8 cellular contexts compared by ENCODE assay signal in the genomic region with DNA sequence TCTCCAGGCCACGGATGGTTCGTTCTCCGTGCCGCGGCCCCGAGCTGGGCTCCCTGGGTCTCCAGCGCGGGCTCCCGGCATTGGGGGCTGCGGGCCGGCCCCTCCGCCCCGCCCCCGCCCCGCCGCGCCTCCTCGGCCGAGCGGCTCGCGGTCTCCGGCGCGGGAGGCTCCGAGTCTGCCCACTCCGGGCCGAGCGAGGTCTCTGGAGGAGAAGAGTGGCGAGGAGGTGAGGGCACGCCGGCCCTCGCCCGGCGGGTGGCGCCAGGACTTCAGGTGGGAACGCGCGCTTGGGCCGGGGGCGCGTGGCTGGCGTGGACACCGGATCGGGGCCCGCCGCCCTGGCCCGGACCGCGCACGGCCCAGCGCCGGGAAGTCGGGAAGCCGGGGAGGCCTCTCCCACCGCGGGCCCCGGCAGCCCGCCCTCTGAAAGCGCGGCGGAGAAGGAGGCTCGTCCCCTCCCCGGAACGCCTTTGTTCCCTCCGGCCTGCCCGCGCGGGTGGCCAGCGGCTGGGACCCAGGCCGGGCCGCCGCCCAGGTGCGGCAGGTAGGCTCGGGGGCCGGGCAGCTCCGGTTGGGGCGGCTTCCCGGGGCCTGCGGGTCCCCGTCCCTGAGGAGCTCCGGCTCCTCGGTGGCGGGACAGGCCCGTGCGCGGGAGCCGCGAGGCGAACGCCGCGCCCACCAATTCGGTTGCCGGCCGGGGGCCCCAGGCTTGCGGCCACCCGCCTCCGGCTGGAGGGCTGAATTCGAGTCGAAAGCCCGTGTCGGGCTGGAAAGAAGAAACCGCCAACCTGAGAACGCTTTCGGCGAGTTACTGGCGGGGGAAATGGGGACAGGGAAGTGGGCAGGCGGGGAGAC. TPM values are rescaled to one million over a fixed set of nuclear protein-coding genes. Genes with fewer than 3 reads are reported as not detected.
DNase-seq lines count a peak whose midpoint lies in the region; ATAC-seq, FAIRE-seq and TF ChIP-seq lines count a peak whose summit lies in the region.

No MANE protein-coding gene starts in this region.

- peaks cover 0 to 13% (median 3%) of the 10 kb centered on the region in 4 donors for H3K4me1 Mint-ChIP-seq in CD4-positive, CD25-positive, alpha-beta regulatory T cell
- H3K4me1 Mint-ChIP-seq in HFFc6 (ENCODE audit: low read depth), result no peaks in the 10 kb centered on the region
- peaks cover 22% of the 10 kb centered on the region for H3K4me1 Mint-ChIP-seq in WTC11
- H3K4me1 Mint-ChIP-seq in type B pancreatic cell (ENCODE audit: unreplicated experiment), result peaks cover 28% of the 10 kb centered on the region

- H3K9me3 ChIP-seq in CD4-positive, CD25-positive, alpha-beta regulatory T cell (ENCODE audit: control insufficient read depth in 2 of 2, low read length in 2 of 2), result no peaks in the 10 kb centered on the region
- H3K9me3 ChIP-seq in endothelial cell of umbilical vein (replicated peaks; ENCODE audit: control insufficient read depth, insufficient read depth, low read length) (no peaks in the 10 kb centered on the region), mucosa of descending colon (no peaks in the 10 kb centered on the region)

- no peaks in the 10 kb centered on the region for H3K36me3 Mint-ChIP-seq in CD4-positive, CD25-positive, alpha-beta regulatory T cell
- H3K36me3 Mint-ChIP-seq in HFFc6 (ENCODE audit: low read depth) (peaks cover 7% of the 10 kb centered on the region; the same call in 1 of the 2 replicates), WTC11 (no peaks in the 10 kb centered on the region), type B pancreatic cell (peaks cover 19% of the 10 kb centered on the region)

- H3K4me2 ChIP-seq in endothelial cell of umbilical vein (ENCODE audit: insufficient read depth, low read length), result peak overlapping the region; percentile 74

- no peak for FAIRE-seq in endothelial cell of umbilical vein (lab: Jason Lieb, UNC)

- POLR2A ChIA-PET in WTC11 (lab: Charles Lee) (interaction anchor here (0.5 to 1.5 kb wide), 3 partner anchors 11 to 61 kb away, joined by 3 to 9 read pairs (median 4); no protein-coding TSS in a partner anchor), endothelial cell of umbilical vein (lab: Charles Lee) (no interaction called here)

- H3K4me1 ChIP-seq in CD4-positive, CD25-positive, alpha-beta regulatory T cell (ENCODE audit: control insufficient read depth, insufficient read depth, low read length, poor library complexity, severe bottlenecking), result peaks cover 19% of the 10 kb centered on the region
- H3K4me1 ChIP-seq in endothelial cell of umbilical vein (ENCODE audit: control insufficient read depth, extremely low read depth, insufficient read depth, low read length), result peaks cover 13% of the 10 kb centered on the region
- peaks cover 6% of the 10 kb centered on the region for H3K4me1 ChIP-seq in mucosa of descending colon (ENCODE audit: low read depth)

- peaks cover 0 to 2% (median 0%) of the 10 kb centered on the region in 7 donors for H3K9me3 Mint-ChIP-seq in CD4-positive, CD25-positive, alpha-beta regulatory T cell
- peaks cover 4% of the 10 kb centered on the region; the same call in 1 of the 2 replicates for H3K9me3 Mint-ChIP-seq in HFFc6
- H3K9me3 Mint-ChIP-seq in WTC11, result no peaks in the 10 kb centered on the region
- no peaks in the 10 kb centered on the region for H3K9me3 Mint-ChIP-seq in type B pancreatic cell

- peak overlapping the region; percentile 78 to 82 (median 80) for H3K4me3 Mint-ChIP-seq in CD4-positive, CD25-positive, alpha-beta regulatory T cell
- H3K4me3 Mint-ChIP-seq in HFFc6 (peak overlapping the region; percentile 75), WTC11 (peak overlapping the region; percentile 79), type B pancreatic cell (peak overlapping the region; percentile 91)

- ATAC-seq in CD4-positive, CD25-positive, alpha-beta regulatory T cell (ENCODE audit: low read depth in 2 of 2), result peak in 1 of 2 donors; percentile 12
- peak; percentile 67 for ATAC-seq in WTC11
- ATAC-seq in mucosa of descending colon, result peak; percentile 56
- no peak for ATAC-seq in GM19452 (IDR thresholded peaks at IDR 0.05; ENCODE audit: unreplicated experiment)

- intact Hi-C loops in endothelial cell of umbilical vein (cut with micrococcal nuclease), result loop anchor here (1.0 to 2.0 kb wide), 5 partner anchors 31 to 131 kb away; no protein-coding TSS in a partner anchor
- intact Hi-C loops in mucosa of descending colon (cut with DNase I, micrococcal nuclease), result loop anchor here in 1 of 2 donors (5.0 kb wide), 1 partner anchor 128 kb away; no protein-coding TSS in a partner anchor

- H3K27ac ChIP-seq in CD4-positive, CD25-positive, alpha-beta regulatory T cell (ENCODE audit: insufficient read depth, low read length, poor library complexity, severe bottlenecking), result no peak overlapping the region
- H3K27ac ChIP-seq in endothelial cell of umbilical vein (ENCODE audit: insufficient read depth, low read depth, low read length), result peak overlapping the region; percentile 54

- TF ChIP-seq CTCF in HFFc6 (IDR thresholded peaks at IDR 0.05) (no peak), WTC11 (IDR thresholded peaks at IDR 0.05) (no peak), endothelial cell of umbilical vein (IDR thresholded peaks at IDR 0.05; ENCODE audit: extremely low read depth in 1 of 2, insufficient read depth in 1 of 2, low read depth in 1 of 2, low read length in 2 of 2) (peak in 1 of 2 donors; percentile 1), mucosa of descending colon (IDR thresholded peaks at IDR 0.05) (no peak), type B pancreatic cell (conservative IDR thresholded peaks at IDR 0.05) (no peak)

- peaks cover 12% of the 10 kb centered on the region for H3K27me3 ChIP-seq in CD4-positive, CD25-positive, alpha-beta regulatory T cell (ENCODE audit: control insufficient read depth, insufficient read depth, low read length)
- no peaks in the 10 kb centered on the region for H3K27me3 ChIP-seq in endothelial cell of umbilical vein (ENCODE audit: control insufficient read depth in 2 of 2, insufficient read depth in 2 of 2, low read length in 2 of 2)

- peak overlapping the region; percentile 75 for H3K4me3 ChIP-seq in CD4-positive, CD25-positive, alpha-beta regulatory T cell (ENCODE audit: low read depth, low read length)
- H3K4me3 ChIP-seq in endothelial cell of umbilical vein (replicated peaks in 1 of 3; ENCODE audit: insufficient read depth in 1 of 3, low read depth in 1 of 3, low read length in 3 of 3), result peak overlapping the region; percentile 40 to 75 (median 62)
- peak overlapping the region; percentile 63 for H3K4me3 ChIP-seq in mucosa of descending colon

- DNase-seq in CD4-positive, CD25-positive, alpha-beta regulatory T cell, result peak in 1 of 3 donors; percentile 10
- DNase-seq in HFFc6 (no peak), WTC11 (ENCODE audit: low spot score) (peak; percentile 58), endothelial cell of umbilical vein (ENCODE audit: low read depth, low spot score) (peak; percentile 55), mucosa of descending colon (peak; percentile 54 to 72 (median 70)), type B pancreatic cell (ENCODE audit: extremely low spot score, unreplicated experiment) (peak; percentile 77), D341Med (ENCODE audit: low spot score) (no peak)

- H3K9me1 ChIP-seq in endothelial cell of umbilical vein (replicated peaks; ENCODE audit: control insufficient read depth, extremely low read depth, insufficient read depth, low read length), result no peaks in the 10 kb centered on the region

- no peak for TF ChIP-seq POLR2A in endothelial cell of umbilical vein (IDR thresholded peaks at IDR 0.05; ENCODE audit: low read depth, low read length)

- peaks cover 35% of the 10 kb centered on the region for H3K79me2 ChIP-seq in endothelial cell of umbilical vein (ENCODE audit: control insufficient read depth, insufficient read depth, low read length)

- no peaks in the 10 kb centered on the region for H3K36me3 ChIP-seq in CD4-positive, CD25-positive, alpha-beta regulatory T cell (ENCODE audit: control insufficient read depth, insufficient read depth, low read length)
- H3K36me3 ChIP-seq in endothelial cell of umbilical vein (ENCODE audit: control insufficient read depth in 2 of 2, extremely low read depth in 1 of 2, insufficient read depth in 2 of 2, low read length in 2 of 2), result no peaks in the 10 kb centered on the region
- no peaks in the 10 kb centered on the region for H3K36me3 ChIP-seq in mucosa of descending colon (ENCODE audit: low read depth)

- CTCF ChIA-PET in WTC11 (lab: Charles Lee) (interaction anchor here (1.0 kb wide), 1 partner anchor 128 kb away, joined by 7 read pairs; no protein-coding TSS in a partner anchor), endothelial cell of umbilical vein (lab: Charles Lee) (interaction anchor here (0.6 to 5.4 kb wide), 10 partner anchors 30 to 130 kb away, joined by 3 to 41 read pairs (median 5); no protein-coding TSS in a partner anchor)

- peaks cover 38% of the 10 kb centered on the region for H3K27me3 Mint-ChIP-seq in CD4-positive, CD25-positive, alpha-beta regulatory T cell
- H3K27me3 Mint-ChIP-seq in HFFc6 (ENCODE audit: insufficient read depth) (peaks cover 40% of the 10 kb centered on the region), WTC11 (ENCODE audit: low read depth) (peaks cover 36% of the 10 kb centered on the region), type B pancreatic cell (no peaks in the 10 kb centered on the region)

- no peaks in the 10 kb centered on the region for H4K20me1 ChIP-seq in endothelial cell of umbilical vein (replicated peaks; ENCODE audit: control insufficient read depth, extremely low read depth, insufficient read depth, low read length)

- peak overlapping the region; percentile 92 for H2AFZ ChIP-seq in endothelial cell of umbilical vein (ENCODE audit: low read depth, low read length)

- BruUV-seq in endothelial cell of umbilical vein (replicated peaks; lab: Mats Ljungman, UMichigan), result no TSS peak

- peak overlapping the region; percentile 81 for H3K9ac ChIP-seq in endothelial cell of umbilical vein (replicated peaks; ENCODE audit: extremely low read depth, insufficient read depth, low read length)

- dilution Hi-C loops in endothelial cell of umbilical vein (cut with MboI; ENCODE audit: extremely low pct_ligation_motif_present, low sequenced_read_pairs), result no loop called here

- peak overlapping the region in 1 of 3 donors; percentile 4 for H3K27ac Mint-ChIP-seq in CD4-positive, CD25-positive, alpha-beta regulatory T cell
- H3K27ac Mint-ChIP-seq in HFFc6 (no peak overlapping the region), WTC11 (no peak overlapping the region), type B pancreatic cell (peak overlapping the region; percentile 92)

RNA-seq across cellular contexts. Expression of a gene that starts 1.1 kb away (rescaled TPM):
- 2.2 TPM for total RNA-seq in CD4-positive, CD25-positive, alpha-beta regulatory T cell
- polyA plus RNA-seq in CD4-positive, CD25-positive, alpha-beta regulatory T cell, result under 1 TPM; 0.23 to 0.47 (median 0.34) TPM
- total RNA-seq in HFFc6 (2021; fragmentation: NEBNext Ultra II Directional; extraction: Animal tissue kit (Norgen Biotek cat#: 25700)), result not detected
- total RNA-seq in WTC11 (2021) (6.8 to 7.7 TPM (median 7.3 TPM) in 3 replicates), endothelial cell of umbilical vein (25.6 and 29.4 TPM in 2 replicates), mucosa of descending colon (10 to 100 TPM; 33.7 to 80.1 (median 71.2) TPM), type B pancreatic cell (ENCODE audit: low replicate concordance) (28.7 and 37.0 TPM in 2 replicates)
- 3.3 and 4.1 TPM in 2 replicates for polyA plus RNA-seq in endothelial cell of umbilical vein
- 5.1 and 5.6 TPM in 2 replicates for polyA plus RNA-seq in endothelial cell of umbilical vein (2011; cell fraction: cytosol; rRNA removed)
- polyA plus RNA-seq in endothelial cell of umbilical vein (2011; cell fraction: nucleus; rRNA removed), result 3.6 and 5.1 TPM in 2 replicates
- polyA plus RNA-seq in endothelial cell of umbilical vein (2012), result 16.8 and 28.2 TPM in 2 replicates
- 13.5 and 15.5 TPM in 2 replicates for polyA minus RNA-seq in endothelial cell of umbilical vein
- polyA minus RNA-seq in endothelial cell of umbilical vein (2011; cell fraction: cytosol; rRNA and poly(A)+ RNA removed), result 2.5 TPM
- 6.0 and 6.7 TPM in 2 replicates for polyA minus RNA-seq in endothelial cell of umbilical vein (2011; cell fraction: nucleus; rRNA and poly(A)+ RNA removed)

Comparison
In these comparisons a context has a peak if more than half of its experiments do, and no peak if none do; other contexts are left out.
1. DNase-seq: peak in WTC11 (single experiment), endothelial cell of umbilical vein (single experiment), mucosa of descending colon (3 of 3) and type B pancreatic cell (single experiment); none in HFFc6 (single experiment) and D341Med (single experiment).
2. Peak in every context shown above with its lines, with median percentiles within 50 percentile points of each other: H3K4me3 ChIP-seq and H3K4me3 Mint-ChIP-seq.